In genomic region chr5:88890070-88890781, GRCh38 we compare ENCODE assay signal across 9 cellular contexts. TPM values are rescaled to one million over a fixed set of nuclear protein-coding genes. Genes with fewer than 3 reads are reported as not detected.
A peak's percentile ranks its signal among the peaks of the same experiment; 100 is the strongest.
DNase-seq lines count a peak whose midpoint lies in the region; ATAC-seq and TF ChIP-seq lines count a peak whose summit lies in the region.
"Had no signal": no experiment of that assay in that cellular context is flagged by ENCODE, and none has a peak within 500 bp of the region (broad histone marks: within the 10 kb centered on the region; RNA-seq: fewer than 3 reads in every experiment).

No MANE protein-coding gene starts in this region.

- no peaks in the 10 kb centered on the region for H3K9me2 ChIP-seq in OCI-LY1 (ENCODE audit: low read depth, low read length)

- H3K27ac Mint-ChIP-seq in osteocyte (ENCODE audit: unreplicated experiment): no peak overlapping the region

- TF ChIP-seq POLR2A in esophagus squamous epithelium (IDR thresholded peaks at IDR 0.05): no peak

- H3K9me3 ChIP-seq in BLaER1 (no peaks in the 10 kb centered on the region), OCI-LY1 (ENCODE audit: low read length) (no peaks in the 10 kb centered on the region), esophagus squamous epithelium (no peaks in the 10 kb centered on the region)

- intact Hi-C loops in esophagus squamous epithelium (cut with DNase I): no loop called here

- peak overlapping the region; percentile 76 for H3K4me3 Mint-ChIP-seq in osteocyte (ENCODE audit: unreplicated experiment)

- DNase-seq in esophagus squamous epithelium (lab: John Stamatoyannopoulos, UW): no peak
- no peak for DNase-seq in osteocyte (ENCODE audit: extremely low spot score, unreplicated experiment)
- no peak for DNase-seq in A172 (ENCODE audit: low spot score)
- no peak for DNase-seq in SIG-M5 treated with dmso at 0.1 percent for 504 hours (lab: John Stamatoyannopoulos, UW; ENCODE audit: unreplicated experiment)
- DNase-seq in NCI-H1092 (lab: John Stamatoyannopoulos, UW): no peak
- DNase-seq: activated T-cell treated with anti-CD3 and anti-CD28 coated beads, Interleukin-2, amount 50 U/mL, for 1 hour had no signal

- WGBS in esophagus squamous epithelium, 2 donors: 27 to 30% methylated on average over 10 of the region's 10 CpGs

- no peaks in the 10 kb centered on the region for H3K79me2 ChIP-seq in OCI-LY1 (ENCODE audit: insufficient read depth, low read length)

- peak overlapping the region; percentile 73 for H3K4me3 ChIP-seq in BLaER1
- peak overlapping the region; percentile 67 for H3K4me3 ChIP-seq in OCI-LY1 (ENCODE audit: low read depth, low read length, poor library complexity, severe bottlenecking)
- H3K4me3 ChIP-seq in esophagus squamous epithelium: peak overlapping the region; percentile 24 to 70 (median 54)

- no peaks in the 10 kb centered on the region for H3K27me3 Mint-ChIP-seq in osteocyte (ENCODE audit: unreplicated experiment)

- peak overlapping the region; percentile 6; the same call in 1 of the 2 replicates for H2AFZ ChIP-seq in OCI-LY1 (ENCODE audit: low read length)

- no peaks in the 10 kb centered on the region for H4K20me1 ChIP-seq in BLaER1
- no peaks in the 10 kb centered on the region for H4K20me1 ChIP-seq in OCI-LY1 (ENCODE audit: insufficient read depth, low read length)

- no peaks in the 10 kb centered on the region for H3K36me3 Mint-ChIP-seq in osteocyte (ENCODE audit: unreplicated experiment)

- H3K9ac ChIP-seq in BLaER1 (peak overlapping the region; percentile 82), OCI-LY1 (ENCODE audit: low read length) (peak overlapping the region; percentile 64)

- no peak for TF ChIP-seq CTCF in OCI-LY1 (IDR thresholded peaks at IDR 0.05; ENCODE audit: low read length)
- TF ChIP-seq CTCF in esophagus squamous epithelium (IDR thresholded peaks at IDR 0.05): no peak
- TF ChIP-seq CTCF in osteocyte (IDR thresholded peaks at IDR 0.05): no peak

- H3K9me3 Mint-ChIP-seq in osteocyte (ENCODE audit: unreplicated experiment): no peaks in the 10 kb centered on the region

- H3K4me1 ChIP-seq in BLaER1 (peaks cover 47% of the 10 kb centered on the region), OCI-LY1 (ENCODE audit: insufficient read depth, low read length, severe bottlenecking) (peaks cover 55% of the 10 kb centered on the region), esophagus squamous epithelium (peaks cover 0 to 39% (median 2%) of the 10 kb centered on the region in 3 donors)

- H3K27ac ChIP-seq in BLaER1 (peak overlapping the region; percentile 93), OCI-LY1 (ENCODE audit: low read depth, low read length, poor library complexity, severe bottlenecking) (peak overlapping the region; percentile 63), esophagus squamous epithelium (peak overlapping the region; percentile 69 to 92 (median 91))

- H3K27me3 ChIP-seq in BLaER1 (no peaks in the 10 kb centered on the region), OCI-LY1 (ENCODE audit: insufficient read depth, low read length) (no peaks in the 10 kb centered on the region), esophagus squamous epithelium (peaks cover 0 to 15% (median 0%) of the 10 kb centered on the region in 4 donors)

- H3K4me2 ChIP-seq in BLaER1 (peak overlapping the region; percentile 82), OCI-LY1 (ENCODE audit: low read length) (peak overlapping the region; percentile 81)

- H3F3A ChIP-seq in OCI-LY1 (ENCODE audit: insufficient read depth, low read length): no peaks in the 10 kb centered on the region; the same call in 1 of the 2 replicates

- no peak for ATAC-seq in HG02973 (IDR thresholded peaks at IDR 0.05; ENCODE audit: unreplicated experiment)

- H3K4me1 Mint-ChIP-seq in osteocyte (ENCODE audit: unreplicated experiment): peaks cover 11% of the 10 kb centered on the region

- H3K36me3 ChIP-seq in BLaER1: no peaks in the 10 kb centered on the region
- H3K36me3 ChIP-seq in OCI-LY1 (ENCODE audit: insufficient read depth, low read length): no peaks in the 10 kb centered on the region
- H3K36me3 ChIP-seq in esophagus squamous epithelium: no peaks in the 10 kb centered on the region

RNA-seq across cellular contexts. Expression of gene MEF2C, which starts 7.2 kb away (rescaled TPM):
- 10 to 100 TPM in 2 of 4 donors, 1 to 10 TPM in 2; 3.1 to 17.5 (median 9.9) TPM for total RNA-seq in esophagus squamous epithelium
- total RNA-seq in osteocyte: 9.4 and 9.9 TPM in 2 replicates
- total RNA-seq in A172 (2014; rRNA removed; shearing (Covaris generic)): 0.41 and 2.4 TPM in 2 replicates
